ENCODE assay signal across 15 cellular contexts in genomic region chr14:68047910-68048309, GRCh38.
A peak's percentile ranks its signal among the peaks of the same experiment; 100 is the strongest.
DNase-seq lines count a peak whose midpoint lies in the region; ATAC-seq, FAIRE-seq and TF ChIP-seq lines count a peak whose summit lies in the region.
"Had no signal": no experiment of that assay in that cellular context is flagged by ENCODE, and none has a peak within 500 bp of the region (broad histone marks: within the 10 kb centered on the region; RNA-seq: fewer than 3 reads in every experiment).

No MANE protein-coding gene starts in this region.

- no peak overlapping the region for H2AFZ ChIP-seq in GM23248

- in situ Hi-C loops in GM23248 (cut with MboI) (no loop called here), G401 (cut with HindIII; ENCODE audit: low sequenced_read_pairs) (no loop called here)

- peak; percentile 46 for ATAC-seq in foreskin keratinocyte

- no peaks in the 10 kb centered on the region for H3K9me3 ChIP-seq in GM23248 (ENCODE audit: low read depth)
- no peaks in the 10 kb centered on the region for H3K9me3 ChIP-seq in adipocyte (ENCODE audit: control insufficient read depth, low read length)

- DNase-seq in GM23248 (peak; percentile 55), adipocyte (ENCODE audit: low read depth) (peak; percentile 43), foreskin keratinocyte (peak; percentile 32 to 62), stromal cell of bone marrow (ENCODE audit: low read depth) (peak; percentile 41), NCI-H1436 (lab: John Stamatoyannopoulos, UW) (no peak), G401 (ENCODE audit: low spot score) (no peak), frontal cortex (ENCODE audit: low spot score in 2 of 2) (no peak), HPDE6-E6E7 (ENCODE audit: extremely low spot score) (no peak)
- DNase-seq: aorta; DND-41; naive B cell; NCI-H2029 treated with DMSO at 0.1 percent for 48 hours; NCI-H524; stimulated activated CD4-positive, alpha-beta T cell treated with anti-CD3 and anti-CD28 coated beads, Interleukin-2, amount 100 ng/mL, for 24 hours; WERI-Rb-1 had no signal

- no peak overlapping the region for H3K4me3 ChIP-seq in GM23248
- H3K4me3 ChIP-seq in adipocyte (ENCODE audit: low read length), result no peak overlapping the region

- H3K27me3 ChIP-seq in GM23248 (replicated peaks; ENCODE audit: insufficient read depth) (no peaks in the 10 kb centered on the region), adipocyte (replicated peaks; ENCODE audit: control insufficient read depth, insufficient read depth, low read length) (no peaks in the 10 kb centered on the region), foreskin keratinocyte (no peaks in the 10 kb centered on the region)

- H3K4me1 ChIP-seq in GM23248 (ENCODE audit: insufficient read depth) (peaks cover 7% of the 10 kb centered on the region; the same call in 1 of the 2 replicates), adipocyte (ENCODE audit: control insufficient read depth, insufficient read depth, low read length) (peaks cover 5% of the 10 kb centered on the region), foreskin keratinocyte (peaks cover 25% of the 10 kb centered on the region)

- no peak overlapping the region for H3K9ac ChIP-seq in GM23248
- no peak overlapping the region for H3K9ac ChIP-seq in adipocyte (ENCODE audit: low read length)

- no peak for TF ChIP-seq CTCF in foreskin keratinocyte (conservative IDR thresholded peaks at IDR 0.05)

- H3K36me3 ChIP-seq in GM23248 (ENCODE audit: low read depth) (no peaks in the 10 kb centered on the region), adipocyte (ENCODE audit: control insufficient read depth, insufficient read depth, low read length, severe bottlenecking) (no peaks in the 10 kb centered on the region)
- H3K36me3 ChIP-seq: WERI-Rb-1 had no signal

- no peaks in the 10 kb centered on the region for H3K9me2 ChIP-seq in GM23248 (ENCODE audit: insufficient read depth)

- H4K20me1 ChIP-seq in GM23248 (ENCODE audit: insufficient read depth), result no peaks in the 10 kb centered on the region

- WGBS in GM23248 (ENCODE audit: low coverage in 1 of 2, low lambda C conversion rate in 2 of 2, missing lambda C conversion rate in 2 of 2), 2 experiments, result 69 to 73% methylated on average over 6 of the region's 6 CpGs

- no peaks in the 10 kb centered on the region for H3K79me2 ChIP-seq in GM23248 (ENCODE audit: insufficient read depth)

- H3F3A ChIP-seq in GM23248 (ENCODE audit: insufficient read depth), result no peaks in the 10 kb centered on the region

- H3K27ac ChIP-seq in GM23248 (no peak overlapping the region), foreskin keratinocyte (peak overlapping the region; percentile 27)
- H3K27ac ChIP-seq: WERI-Rb-1 had no signal

- FAIRE-seq in frontal cortex (lab: Jason Lieb, UNC), result no peak

- H3K4me2 ChIP-seq in GM23248 (ENCODE audit: unreplicated experiment), result no peak overlapping the region

Comparison
In these comparisons a context has a peak if more than half of its experiments do, and no peak if none do; other contexts are left out.
1. DNase-seq: peak in GM23248 (single experiment), adipocyte (single experiment), foreskin keratinocyte (2 of 2) and stromal cell of bone marrow (single experiment); none in NCI-H1436 (single experiment), G401 (single experiment), frontal cortex (0 of 2) and HPDE6-E6E7 (single experiment).